ENCODE assay signal across 18 cellular contexts in the genomic region with DNA sequence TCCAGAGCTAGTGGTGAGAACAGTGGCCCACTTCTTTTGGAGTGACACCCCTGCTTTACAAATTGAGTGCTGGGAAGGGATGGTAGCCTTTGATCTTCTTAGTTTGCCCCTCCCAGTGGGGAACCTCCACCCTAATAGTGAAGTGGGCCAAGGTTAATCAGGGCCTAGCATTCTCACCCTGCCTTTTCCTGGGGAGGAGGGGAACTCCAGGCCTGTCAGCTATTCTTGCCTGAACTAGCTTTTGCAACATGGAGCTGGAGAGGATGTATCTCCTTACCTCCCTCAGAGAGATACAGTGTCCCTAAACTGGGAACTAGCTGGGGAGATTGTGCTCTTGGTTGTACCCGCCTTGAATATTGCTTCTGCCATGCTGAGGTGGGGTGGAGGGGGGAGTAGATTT. TPM values are rescaled to one million over a fixed set of nuclear protein-coding genes. Genes with fewer than 3 reads are reported as not detected.
DNase-seq lines count a peak whose midpoint lies in the region; ATAC-seq and TF ChIP-seq lines count a peak whose summit lies in the region.
"Had no signal": no experiment of that assay in that cellular context is flagged by ENCODE, and none has a peak within 500 bp of the region (broad histone marks: within the 10 kb centered on the region; RNA-seq: fewer than 3 reads in every experiment).

No MANE protein-coding gene starts in this region.

- DNase-seq in heart left ventricle (peak in 1 of 5 donors; percentile 7), right atrium auricular region (ENCODE audit: low spot score) (no peak), SW480 (ENCODE audit: low spot score) (peak; percentile 31), psoas muscle (no peak), GM10248 (ENCODE audit: extremely low spot score) (no peak)
- DNase-seq: Caco-2; CD4-positive, CD25-positive, alpha-beta regulatory T cell; CD8-positive, alpha-beta T cell; DMS153; DND-41; H9 had no signal

- peak in 3 of 4 donors; percentile 42 to 58 (median 50) for ATAC-seq in heart left ventricle
- ATAC-seq in psoas muscle = peak; percentile 49 to 93 (median 78)
- ATAC-seq in GM18870 (IDR thresholded peaks at IDR 0.05; ENCODE audit: unreplicated experiment) = no peak
- ATAC-seq: CD8-positive, alpha-beta T cell; GM12878; GM23338; HCT116 had no signal

- intact Hi-C loops in heart left ventricle (cut with DNase I) = loop anchor here in 1 of 10 donors (2.0 kb wide), 1 partner anchor 17 kb away; no protein-coding TSS in a partner anchor
- intact Hi-C loops in psoas muscle (cut with DNase I) = no loop called here

- CTCF ChIA-PET in GM10248 (lab: Yijun Ruan, JAX) = no interaction called here

- WGBS in heart left ventricle, 4 donors = 36 to 100% (median 71%) methylated on average over 1 of the region's 1 CpG
- 36 to 86% (median 43%) methylated on average over 1 of the region's 1 CpG for WGBS in psoas muscle, 3 donors

- no peak for TF ChIP-seq CTCF in heart left ventricle (IDR thresholded peaks at IDR 0.05)
- no peak for TF ChIP-seq CTCF in right atrium auricular region (IDR thresholded peaks at IDR 0.05)
- TF ChIP-seq CTCF in psoas muscle (IDR thresholded peaks at IDR 0.05) = no peak
- TF ChIP-seq CTCF in GM10248 (IDR thresholded peaks at IDR 0.05; ENCODE audit: control extremely low read depth, extremely low read depth, low read depth, missing control alignments) = no peak

- peaks cover 0 to 2% (median 0%) of the 10 kb centered on the region in 12 donors for H3K4me1 ChIP-seq in heart left ventricle
- H3K4me1 ChIP-seq in right atrium auricular region = no peaks in the 10 kb centered on the region
- no peaks in the 10 kb centered on the region for H3K4me1 ChIP-seq in psoas muscle
- H3K4me1 ChIP-seq: BLaER1, Caco-2 had no signal

- POLR2A ChIA-PET in GM10248 (lab: Yijun Ruan, JAX) = no interaction called here

- TF ChIP-seq POLR2A in heart left ventricle (IDR thresholded peaks at IDR 0.05) = no peak

- H3K27me3 ChIP-seq in heart left ventricle = peaks cover 0 to 4% (median 0%) of the 10 kb centered on the region in 9 donors
- no peaks in the 10 kb centered on the region for H3K27me3 ChIP-seq in right atrium auricular region
- H3K27me3 ChIP-seq in psoas muscle (ENCODE audit: insufficient read depth in 3 of 3, low read length in 2 of 3) = peaks cover 0 to 10% (median 0%) of the 10 kb centered on the region in 3 donors

- H3K36me3 ChIP-seq in heart left ventricle (peaks cover 0 to 6% (median 0%) of the 10 kb centered on the region in 9 donors), right atrium auricular region (no peaks in the 10 kb centered on the region), psoas muscle (ENCODE audit: insufficient read depth in 1 of 2, low read depth in 1 of 2) (no peaks in the 10 kb centered on the region)
- H3K36me3 ChIP-seq: BLaER1 had no signal

- H3K27ac ChIP-seq in heart left ventricle = no peak overlapping the region
- H3K27ac ChIP-seq in right atrium auricular region = no peak overlapping the region
- H3K27ac ChIP-seq in psoas muscle = peak overlapping the region; percentile 25
- H3K27ac ChIP-seq: 22Rv1, BLaER1, C4-2B had no signal

- H3K4me3 ChIP-seq in heart left ventricle = no peak overlapping the region
- no peak overlapping the region for H3K4me3 ChIP-seq in right atrium auricular region
- H3K4me3 ChIP-seq in psoas muscle = no peak overlapping the region
- H3K4me3 ChIP-seq: BLaER1, GM12878, GM23338 had no signal

- H3K9me3 ChIP-seq in heart left ventricle = no peaks in the 10 kb centered on the region
- H3K9me3 ChIP-seq in right atrium auricular region = no peaks in the 10 kb centered on the region
- H3K9me3 ChIP-seq in psoas muscle = no peaks in the 10 kb centered on the region
- H3K9me3 ChIP-seq: BLaER1, Caco-2 had no signal

RNA-seq across cellular contexts. Expression of gene PHKA1, which starts 20.6 kb away (rescaled TPM):
- total RNA-seq in heart left ventricle (10 to 100 TPM in 6 of 9 donors, 1 to 10 TPM in 3; 8.3 to 21.3 (median 11.0) TPM), right atrium auricular region (1 to 10 TPM; 5.9 to 9.3 TPM), psoas muscle (10 to 100 TPM; 39.4 to 84.8 (median 55.1) TPM)
- polyA plus RNA-seq in heart left ventricle (1 to 10 TPM; 3.9 to 4.9 TPM), psoas muscle (100 to 1,000 TPM in 1 of 3 donors, 10 to 100 TPM in 2; 14.7 to 112 (median 47.8) TPM)
